Comparison of ENCODE assay signal across 10 cellular contexts in genomic region chrX:142089193-142089592, GRCh38.
A peak's percentile ranks its signal among the peaks of the same experiment; 100 is the strongest.
DNase-seq lines count a peak whose midpoint lies in the region; ATAC-seq and TF ChIP-seq lines count a peak whose summit lies in the region.
"Had no signal": no experiment of that assay in that cellular context is flagged by ENCODE, and none has a peak within 500 bp of the region (broad histone marks: within the 10 kb centered on the region; RNA-seq: fewer than 3 reads in every experiment).

No MANE protein-coding gene starts in this region.

- no peak overlapping the region for H3K27ac ChIP-seq in HL-60 (replicated peaks)
- H3K27ac ChIP-seq in ascending aorta: no peak overlapping the region
- H3K27ac ChIP-seq: neutrophil had no signal

- DNase-seq in Ammon's horn (ENCODE audit: low spot score) (peak; percentile 44), HL-60 (ENCODE audit: low read depth in 1 of 2, low spot score in 1 of 2) (no peak), ascending aorta (ENCODE audit: low spot score in 2 of 2) (no peak), left lobe of liver (ENCODE audit: low spot score) (no peak), Right ventricle myocardium superior (no peak)
- DNase-seq in activated CD4-positive, alpha-beta T cell treated with anti-CD3 and anti-CD28 coated beads, Interleukin-2, amount 50 U/mL, for 1 hour: no peak
- no peak for DNase-seq in activated CD8-positive, alpha-beta memory T cell treated with anti-CD3 and anti-CD28 coated beads, Interleukin-2, amount 50 U/mL, for 48 hours
- DNase-seq: activated T-cell treated with anti-CD3 and anti-CD28 coated beads, Interleukin-2, amount 50 U/mL, for 72 hours had no signal

- ATAC-seq in left lobe of liver (peak; percentile 49), Right ventricle myocardium superior (ENCODE audit: poor library complexity) (no peak), HG03442 (IDR thresholded peaks at IDR 0.05; ENCODE audit: unreplicated experiment) (no peak)
- ATAC-seq: activated T-cell treated with anti-CD3 and anti-CD28 coated beads, Interleukin-2, amount 50 U/mL, for 72 hours had no signal

- H3K27me3 ChIP-seq in HL-60 (ENCODE audit: insufficient read depth, poor library complexity, severe bottlenecking) (no peaks in the 10 kb centered on the region), ascending aorta (no peaks in the 10 kb centered on the region)
- H3K27me3 ChIP-seq: neutrophil had no signal

- no peak overlapping the region for H3K4me3 ChIP-seq in HL-60 (replicated peaks; ENCODE audit: insufficient read depth, low read length)
- H3K4me3 ChIP-seq in ascending aorta: no peak overlapping the region

- TF ChIP-seq CTCF in HL-60 (IDR thresholded peaks at IDR 0.05; ENCODE audit: insufficient read depth, low read length) (peak; percentile 6), ascending aorta (IDR thresholded peaks at IDR 0.05) (peak in 2 of 3 experiments; percentile 31 to 55)

- H3K36me3 ChIP-seq in ascending aorta: no peaks in the 10 kb centered on the region
- H3K36me3 ChIP-seq: neutrophil had no signal

- intact Hi-C loops in ascending aorta (cut with DNase I): loop anchor here (5.0 kb wide), 2 partner anchors 1172 to 1322 kb away; no protein-coding TSS in a partner anchor
- intact Hi-C loops in Right ventricle myocardium superior (cut with DNase I): no loop called here

- no peaks in the 10 kb centered on the region for H3K4me1 ChIP-seq in ascending aorta

- no peaks in the 10 kb centered on the region for H3K9me3 ChIP-seq in ascending aorta
- H3K9me3 ChIP-seq: neutrophil had no signal
